Comparison of ENCODE assay signal across 9 cellular contexts in genomic region chr6:12504325-12504966, GRCh38.
DNase-seq lines count a peak whose midpoint lies in the region; ATAC-seq and TF ChIP-seq lines count a peak whose summit lies in the region.
"Had no signal": no experiment of that assay in that cellular context is flagged by ENCODE, and none has a peak within 500 bp of the region (broad histone marks: within the 10 kb centered on the region; RNA-seq: fewer than 3 reads in every experiment).

No MANE protein-coding gene starts in this region.

- H2BK15ac ChIP-seq in mesendoderm (replicated peaks; ENCODE audit: low read depth): no peak overlapping the region

- CTCF ChIA-PET in GM10248 (lab: Yijun Ruan, JAX): interaction anchor here (0.6 to 2.6 kb wide), 25 partner anchors 9 to 490 kb away, joined by 3 to 27 read pairs (median 4); partner anchors contain the start of gene EDN1

- H3K79me1 ChIP-seq in mesendoderm (ENCODE audit: low read length): no peaks in the 10 kb centered on the region

- H2BK5ac ChIP-seq in mesendoderm (ENCODE audit: low read length): no peak overlapping the region

- WGBS in mesendoderm (ENCODE audit: extremely low coverage, insufficient coverage, low lambda C conversion rate): no CpG with 5 or more reads among the region's 2 CpGs
- 97% methylated on average over 2 of the region's 2 CpGs for WGBS in prostate gland

- H2AK5ac ChIP-seq in mesendoderm (ENCODE audit: low read length): no peak overlapping the region

- intact Hi-C loops in prostate gland (cut with DNase I): no loop called here

- H4K8ac ChIP-seq in mesendoderm (ENCODE audit: low read depth, low read length): no peak overlapping the region

- H3K18ac ChIP-seq in mesendoderm (ENCODE audit: low read length): no peak overlapping the region

- ATAC-seq in HG02763 (IDR thresholded peaks at IDR 0.05; ENCODE audit: unreplicated experiment) (peak; percentile 44), GM21367 (IDR thresholded peaks at IDR 0.05; ENCODE audit: unreplicated experiment) (no peak)

- no peak overlapping the region for H3K4ac ChIP-seq in mesendoderm (ENCODE audit: low read depth, low read length)

- no peak overlapping the region for H3K23ac ChIP-seq in mesendoderm (ENCODE audit: low read length)

- no peaks in the 10 kb centered on the region for H3K27me3 ChIP-seq in mesendoderm (ENCODE audit: insufficient read depth, low read length, poor library complexity)
- H3K27me3 ChIP-seq in prostate gland (replicated peaks; ENCODE audit: insufficient read depth): no peaks in the 10 kb centered on the region
- H3K27me3 ChIP-seq: Peyer's patch had no signal

- H3K56ac ChIP-seq in mesendoderm (ENCODE audit: low read length): no peak overlapping the region

- H3K79me2 ChIP-seq in mesendoderm (ENCODE audit: control insufficient read depth, insufficient read depth, low read length): no peaks in the 10 kb centered on the region

- POLR2A ChIA-PET in GM10248 (lab: Yijun Ruan, JAX): no interaction called here

- peak; percentile 36 for TF ChIP-seq CTCF in GM10248 (IDR thresholded peaks at IDR 0.05; ENCODE audit: control extremely low read depth, extremely low read depth, low read depth, missing control alignments)
- TF ChIP-seq CTCF in WI38 (IDR thresholded peaks at IDR 0.05; ENCODE audit: low read depth, low read length): peak; percentile 42
- peak in 1 of 4 experiments; percentile 4 for TF ChIP-seq CTCF in prostate gland (IDR thresholded peaks at IDR 0.05)

- no peaks in the 10 kb centered on the region for H3K4me1 ChIP-seq in mesendoderm (ENCODE audit: control insufficient read depth, low read depth, low read length)
- H3K4me1 ChIP-seq in prostate gland (replicated peaks): no peaks in the 10 kb centered on the region
- H3K4me1 ChIP-seq: Peyer's patch had no signal

- H4K5ac ChIP-seq in mesendoderm (ENCODE audit: low read length): no peak overlapping the region

- TF ChIP-seq POLR2A in prostate gland (IDR thresholded peaks at IDR 0.05): no peak

- no peak overlapping the region for H2BK120ac ChIP-seq in mesendoderm (ENCODE audit: low read depth, low read length)

- no peak overlapping the region for H3K9ac ChIP-seq in mesendoderm (ENCODE audit: low read length)

- H3K9me3 ChIP-seq in prostate gland: no peaks in the 10 kb centered on the region
- H3K9me3 ChIP-seq: Peyer's patch had no signal

- H3K4me2 ChIP-seq in mesendoderm (ENCODE audit: low read length): no peak overlapping the region

- DNase-seq in GM10248 (ENCODE audit: extremely low spot score) (peak; percentile 32), mesendoderm (peak; percentile 70), NCI-H524 treated with DMSO at 0.1 percent for 48 hours (lab: John Stamatoyannopoulos, UW) (no peak), SHP77 treated with DMSO at 0.1 percent for 48 hours (lab: John Stamatoyannopoulos, UW) (no peak), prostate gland (ENCODE audit: low spot score) (no peak)

- H3K36me3 ChIP-seq in mesendoderm (ENCODE audit: control insufficient read depth, insufficient read depth, low read length) (no peaks in the 10 kb centered on the region), prostate gland (no peaks in the 10 kb centered on the region)
- H3K36me3 ChIP-seq: Peyer's patch had no signal

- H3K27ac ChIP-seq in mesendoderm (ENCODE audit: low read depth, low read length) (no peak overlapping the region), prostate gland (no peak overlapping the region)
- H3K27ac ChIP-seq: Peyer's patch had no signal

- no peak overlapping the region for H3K4me3 ChIP-seq in WI38 (ENCODE audit: low read depth, low read length)
- no peak overlapping the region for H3K4me3 ChIP-seq in mesendoderm (ENCODE audit: low read length)
- H3K4me3 ChIP-seq in prostate gland: no peak overlapping the region
- H3K4me3 ChIP-seq: Peyer's patch had no signal

Comparison
In these comparisons a context has a peak if more than half of its experiments do, and no peak if none do; other contexts are left out.
1. DNase-seq: peak in GM10248 (single experiment) and mesendoderm (single experiment); none in NCI-H524 treated with DMSO at 0.1 percent for 48 hours (single experiment), SHP77 treated with DMSO at 0.1 percent for 48 hours (single experiment) and prostate gland (single experiment).